9 cellular contexts compared by ENCODE assay signal in the genomic region with DNA sequence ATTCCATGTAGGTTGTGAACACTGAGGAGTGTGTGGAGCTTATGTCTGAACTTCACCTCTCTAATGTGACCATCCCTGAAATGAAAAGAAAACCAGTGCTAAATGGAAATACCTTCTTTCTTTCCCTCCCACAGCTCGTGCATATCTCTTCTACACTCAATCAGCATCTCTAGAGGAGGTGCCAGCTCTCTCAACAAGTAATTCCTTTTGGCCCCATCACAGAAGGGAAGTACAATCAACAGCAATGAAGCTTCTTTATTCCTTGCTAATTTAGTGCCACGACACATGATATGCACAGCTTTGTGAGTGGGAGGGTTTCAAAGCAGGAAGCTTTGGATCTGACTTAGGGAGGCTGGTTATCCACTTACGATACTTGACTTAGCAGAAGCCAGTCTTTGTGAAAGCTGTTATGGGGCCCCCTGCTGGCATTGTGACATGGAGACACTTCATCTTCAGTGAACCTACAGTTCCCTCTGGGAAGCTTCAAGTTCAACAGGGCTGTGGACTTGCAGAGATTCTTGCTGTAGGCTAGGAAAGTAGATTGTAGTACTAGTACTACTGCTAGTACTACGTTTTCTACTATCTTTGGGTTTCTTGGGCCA.
DNase-seq lines count a peak whose midpoint lies in the region; ATAC-seq and TF ChIP-seq lines count a peak whose summit lies in the region.
"Had no signal": no experiment of that assay in that cellular context is flagged by ENCODE, and none has a peak within 500 bp of the region (broad histone marks: within the 10 kb centered on the region; RNA-seq: fewer than 3 reads in every experiment).

No MANE protein-coding gene starts in this region.

- intact Hi-C loops in PC-3 (cut with micrococcal nuclease) = loop anchor here (1.0 kb wide), 1 partner anchor 115 kb away; no protein-coding TSS in a partner anchor

- no peak overlapping the region for H3K27ac ChIP-seq in PC-3 (ENCODE audit: low read length)

- H2AFZ ChIP-seq in PC-3 (ENCODE audit: low read length) = no peak overlapping the region

- POLR2A ChIA-PET in PC-3 (lab: Charles Lee; ENCODE audit: unreplicated experiment) = no interaction called here

- no peaks in the 10 kb centered on the region for H3K9me3 ChIP-seq in PC-3 (ENCODE audit: low read length)

- no TSS peak for BruUV-seq in PC-3 (replicated peaks; lab: Mats Ljungman, UMichigan)

- no peaks in the 10 kb centered on the region for H3K4me1 Mint-ChIP-seq in brain
- peaks cover 2 to 14% of the 10 kb centered on the region in 2 donors for H3K4me1 Mint-ChIP-seq in stimulated activated naive B cell treated with anti-CD40 and anti-IgM and Interleukin-4, amounts not matched to agents 10 μg/mL and 1 μg/mL and 100 μg/mL, for 72 hours
- no peaks in the 10 kb centered on the region for H3K4me1 Mint-ChIP-seq in natural killer cell treated with Interleukin-12 subunit alpha and Interleukin-12 subunit beta and Interleukin-15 and Interleukin-18, amount 100 ng/mL, for 72 hours (ENCODE audit: low read depth in 2 of 2)

- H3K4me1 ChIP-seq in PC-3 (ENCODE audit: insufficient read depth, low read length) = no peaks in the 10 kb centered on the region

- no peaks in the 10 kb centered on the region for H4K20me1 ChIP-seq in PC-3 (ENCODE audit: low read length)

- DNase-seq in NCI-H1417 (lab: John Stamatoyannopoulos, UW) (peak in 2 of 3 experiments; percentile 16 to 78), NCI-H1417 treated with DMSO at 0.1 percent for 48 hours (lab: John Stamatoyannopoulos, UW) (no peak), PC-3 (peak; percentile 74), kidney glomerular epithelial cell (lab: John Stamatoyannopoulos, UW) (peak; percentile 7)
- DNase-seq in stimulated activated naive B cell treated with anti-CD40 and anti-IgM and Interleukin-4, amounts not matched to agents 10 μg/mL and 1 μg/mL and 100 μg/mL, for 72 hours = peak; percentile 5
- no peak for DNase-seq in natural killer cell treated with Interleukin-12 subunit alpha and Interleukin-12 subunit beta and Interleukin-15 and Interleukin-18, amount 100 ng/mL, for 72 hours (ENCODE audit: low spot score)

- peak; percentile 88 for TF ChIP-seq CTCF in PC-3 (conservative IDR thresholded peaks at IDR 0.05; ENCODE audit: low read depth, low read length)
- TF ChIP-seq CTCF in brain (conservative IDR thresholded peaks at IDR 0.05) = peak; percentile 48 to 53

- H3K4me2 ChIP-seq in PC-3 (ENCODE audit: low read length) = no peak overlapping the region

- no peak overlapping the region for H3K4me3 ChIP-seq in PC-3 (ENCODE audit: low read length)

- ATAC-seq in HG03378 (IDR thresholded peaks at IDR 0.05; ENCODE audit: unreplicated experiment) (peak; percentile 74), PC-3 (peak; percentile 86)
- peak; percentile 53 to 61 for ATAC-seq in stimulated activated naive B cell treated with anti-CD40 and anti-IgM and Interleukin-4, amounts not matched to agents 10 μg/mL and 1 μg/mL and 100 μg/mL, for 72 hours (replicated peaks)
- no peak for ATAC-seq in natural killer cell treated with Interleukin-12 subunit alpha and Interleukin-12 subunit beta and Interleukin-15 and Interleukin-18, amount 100 ng/mL, for 72 hours

- H3K27ac Mint-ChIP-seq in brain = peak overlapping the region in 1 of 5 experiments; percentile 25
- H3K27ac Mint-ChIP-seq in stimulated activated naive B cell treated with anti-CD40 and anti-IgM and Interleukin-4, amounts not matched to agents 10 μg/mL and 1 μg/mL and 100 μg/mL, for 72 hours = no peak overlapping the region
- H3K27ac Mint-ChIP-seq in natural killer cell treated with Interleukin-12 subunit alpha and Interleukin-12 subunit beta and Interleukin-15 and Interleukin-18, amount 100 ng/mL, for 72 hours = no peak overlapping the region
- H3K27ac Mint-ChIP-seq: activated naive CD8-positive, alpha-beta T cell had no signal

- no peaks in the 10 kb centered on the region for H3K79me2 ChIP-seq in PC-3 (ENCODE audit: low read length)

- CTCF ChIA-PET in PC-3 (lab: Charles Lee) = interaction anchor here (0.5 to 1.2 kb wide), 9 partner anchors 13 to 680 kb away, joined by 3 to 11 read pairs (median 3); no protein-coding TSS in a partner anchor

- no peaks in the 10 kb centered on the region for H3K36me3 Mint-ChIP-seq in brain
- no peaks in the 10 kb centered on the region for H3K36me3 Mint-ChIP-seq in stimulated activated naive B cell treated with anti-CD40 and anti-IgM and Interleukin-4, amounts not matched to agents 10 μg/mL and 1 μg/mL and 100 μg/mL, for 72 hours
- H3K36me3 Mint-ChIP-seq in natural killer cell treated with Interleukin-12 subunit alpha and Interleukin-12 subunit beta and Interleukin-15 and Interleukin-18, amount 100 ng/mL, for 72 hours = no peaks in the 10 kb centered on the region
- H3K36me3 Mint-ChIP-seq: activated naive CD8-positive, alpha-beta T cell had no signal

- H3K36me3 ChIP-seq in PC-3 (ENCODE audit: low read depth, low read length) = no peaks in the 10 kb centered on the region

- H3K27me3 ChIP-seq in PC-3 (ENCODE audit: low read length) = peaks cover 74% of the 10 kb centered on the region

- no peak overlapping the region for H3K4me3 Mint-ChIP-seq in brain
- no peak overlapping the region for H3K4me3 Mint-ChIP-seq in stimulated activated naive B cell treated with anti-CD40 and anti-IgM and Interleukin-4, amounts not matched to agents 10 μg/mL and 1 μg/mL and 100 μg/mL, for 72 hours
- H3K4me3 Mint-ChIP-seq in natural killer cell treated with Interleukin-12 subunit alpha and Interleukin-12 subunit beta and Interleukin-15 and Interleukin-18, amount 100 ng/mL, for 72 hours = no peak overlapping the region
- H3K4me3 Mint-ChIP-seq: activated naive CD8-positive, alpha-beta T cell had no signal

- H3K9me2 ChIP-seq in PC-3 (replicated peaks; ENCODE audit: low read length) = no peaks in the 10 kb centered on the region

- no peaks in the 10 kb centered on the region for H3K9me3 Mint-ChIP-seq in brain
- H3K9me3 Mint-ChIP-seq in stimulated activated naive B cell treated with anti-CD40 and anti-IgM and Interleukin-4, amounts not matched to agents 10 μg/mL and 1 μg/mL and 100 μg/mL, for 72 hours = peaks cover 0 to 4% of the 10 kb centered on the region in 2 donors
- no peaks in the 10 kb centered on the region for H3K9me3 Mint-ChIP-seq in natural killer cell treated with Interleukin-12 subunit alpha and Interleukin-12 subunit beta and Interleukin-15 and Interleukin-18, amount 100 ng/mL, for 72 hours

- H3F3A ChIP-seq in PC-3 (ENCODE audit: low read length, unreplicated experiment) = no peaks in the 10 kb centered on the region

- H3K9ac ChIP-seq in PC-3 (ENCODE audit: low read length) = no peak overlapping the region

- peaks cover 12% of the 10 kb centered on the region for H3K27me3 Mint-ChIP-seq in brain
- peaks cover 4 to 11% of the 10 kb centered on the region in 2 donors for H3K27me3 Mint-ChIP-seq in stimulated activated naive B cell treated with anti-CD40 and anti-IgM and Interleukin-4, amounts not matched to agents 10 μg/mL and 1 μg/mL and 100 μg/mL, for 72 hours
- peaks cover 2 to 19% of the 10 kb centered on the region in 2 donors for H3K27me3 Mint-ChIP-seq in natural killer cell treated with Interleukin-12 subunit alpha and Interleukin-12 subunit beta and Interleukin-15 and Interleukin-18, amount 100 ng/mL, for 72 hours

Comparison
In these comparisons a context has a peak if more than half of its experiments do, and no peak if none do; other contexts are left out.
1. DNase-seq: peak in NCI-H1417 (2 of 3), PC-3 (single experiment), kidney glomerular epithelial cell (single experiment) and stimulated activated naive B cell treated with anti-CD40 and anti-IgM and Interleukin-4, amounts not matched to agents 10 μg/mL and 1 μg/mL and 100 μg/mL, for 72 hours (single experiment); none in NCI-H1417 treated with DMSO at 0.1 percent for 48 hours (single experiment) and natural killer cell treated with Interleukin-12 subunit alpha and Interleukin-12 subunit beta and Interleukin-15 and Interleukin-18, amount 100 ng/mL, for 72 hours (single experiment).
2. ATAC-seq: peak in HG03378 (single experiment), PC-3 (single experiment) and stimulated activated naive B cell treated with anti-CD40 and anti-IgM and Interleukin-4, amounts not matched to agents 10 μg/mL and 1 μg/mL and 100 μg/mL, for 72 hours (2 of 2); none in natural killer cell treated with Interleukin-12 subunit alpha and Interleukin-12 subunit beta and Interleukin-15 and Interleukin-18, amount 100 ng/mL, for 72 hours (0 of 2).